ENCODE assay signal across 9 cellular contexts in genomic region chr12:57936513-57936883, GRCh38. TPM values are rescaled to one million over a fixed set of nuclear protein-coding genes. Genes with fewer than 3 reads are reported as not detected.
A peak's percentile ranks its signal among the peaks of the same experiment; 100 is the strongest.
DNase-seq lines count a peak whose midpoint lies in the region; ATAC-seq and TF ChIP-seq lines count a peak whose summit lies in the region.
"Had no signal": no experiment of that assay in that cellular context is flagged by ENCODE, and none has a peak within 500 bp of the region (broad histone marks: within the 10 kb centered on the region; RNA-seq: fewer than 3 reads in every experiment).

No MANE protein-coding gene starts in this region.

- peaks cover 20 to 21% of the 10 kb centered on the region in 2 experiments for H3K4me1 Mint-ChIP-seq in H9

- H3K36me3 Mint-ChIP-seq in H9 (ENCODE audit: insufficient read depth in 1 of 3, low read depth in 3 of 3): no peaks in the 10 kb centered on the region; a peak in 2 of 7 replicates

- peaks cover 47% of the 10 kb centered on the region for H3K27me3 Mint-ChIP-seq in H9 (ENCODE audit: low read depth)

- no peaks in the 10 kb centered on the region for H3K9me3 ChIP-seq in H9 (ENCODE audit: control insufficient read depth, low read depth, low read length)
- no peaks in the 10 kb centered on the region for H3K9me3 ChIP-seq in SK-N-MC (ENCODE audit: low read depth, low read length)

- H2BK15ac ChIP-seq in H9 (ENCODE audit: low read depth, low read length): no peak overlapping the region

- no peak overlapping the region for H2AK5ac ChIP-seq in H9 (ENCODE audit: insufficient read length, low read length)

- H3K27ac Mint-ChIP-seq in H9: no peak overlapping the region

- no peak overlapping the region for H2BK120ac ChIP-seq in H9 (ENCODE audit: low read depth, low read length, poor library complexity, severe bottlenecking)

- H2BK20ac ChIP-seq in H9 (ENCODE audit: low read depth, low read length, poor library complexity, severe bottlenecking): no peak overlapping the region

- no peak overlapping the region for H2BK12ac ChIP-seq in H9 (ENCODE audit: insufficient read length, low read depth, low read length)

- H3K79me2 ChIP-seq in H9 (ENCODE audit: insufficient read depth, low read length): no peaks in the 10 kb centered on the region

- DNase-seq in H9: no peak
- DNase-seq in SK-N-MC (ENCODE audit: low read depth, low spot score): no peak
- no peak for DNase-seq in fibroblast of villous mesenchyme (ENCODE audit: low read depth)
- DNase-seq in skeletal muscle cell (ENCODE audit: low read depth): no peak
- DNase-seq in NCI-H446 (lab: John Stamatoyannopoulos, UW): no peak
- DNase-seq in LoVo (ENCODE audit: low spot score): no peak

- H3K23me2 ChIP-seq in H9 (ENCODE audit: insufficient read length, low read depth, low read length, poor library complexity, severe bottlenecking): peaks cover 9% of the 10 kb centered on the region

- H4K91ac ChIP-seq in H9 (ENCODE audit: insufficient read length, low read depth, low read length): no peak overlapping the region

- H3K4me3 Mint-ChIP-seq in H9: peak overlapping the region; percentile 43 to 67

- H3K27ac ChIP-seq in H9 (ENCODE audit: insufficient read length, low read depth, low read length) (no peak overlapping the region), SK-N-MC (no peak overlapping the region)
- H3K27ac ChIP-seq: epithelial cell of prostate had no signal

- no peak overlapping the region for H3K23ac ChIP-seq in H9 (ENCODE audit: insufficient read length, low read depth, low read length)

- H3K56ac ChIP-seq in H9 (ENCODE audit: insufficient read length, low read depth, low read length): no peak overlapping the region

- H4K8ac ChIP-seq in H9 (replicated peaks; ENCODE audit: insufficient read length, low read depth, low read length): no peak overlapping the region

- no peaks in the 10 kb centered on the region for H3K36me3 ChIP-seq in SK-N-MC (ENCODE audit: insufficient read depth, low read length)

- H4K5ac ChIP-seq in H9 (ENCODE audit: insufficient read length, low read depth, low read length): no peak overlapping the region

- peak overlapping the region; percentile 64 for H3K4me2 ChIP-seq in H9 (ENCODE audit: insufficient read depth, insufficient read length, low read length)

- no peak overlapping the region for H3K14ac ChIP-seq in H9 (ENCODE audit: insufficient read depth, low read length)

- H4K20me1 ChIP-seq in H9 (ENCODE audit: control insufficient read depth, insufficient read depth, insufficient read length): no peaks in the 10 kb centered on the region

- H3K79me1 ChIP-seq in H9 (ENCODE audit: insufficient read depth, low read depth, low read length, poor library complexity, severe bottlenecking): no peaks in the 10 kb centered on the region

- TF ChIP-seq CTCF in H9 (conservative IDR thresholded peaks at IDR 0.05) (no peak), fibroblast of villous mesenchyme (IDR thresholded peaks at IDR 0.05; ENCODE audit: insufficient read depth, low read depth, low read length) (no peak)

- no peaks in the 10 kb centered on the region for H3K9me3 Mint-ChIP-seq in H9

- no peak overlapping the region for H3K18ac ChIP-seq in H9 (ENCODE audit: insufficient read length, low read depth, low read length)

- ATAC-seq in GM19395 (IDR thresholded peaks at IDR 0.05; ENCODE audit: unreplicated experiment) (no peak), HG03159 (IDR thresholded peaks at IDR 0.05; ENCODE audit: unreplicated experiment) (no peak)

- no CpG with 5 or more reads among the region's 3 CpGs for WGBS in H9 (ENCODE audit: extremely low coverage, insufficient read length, low lambda C conversion rate)

- H3K4me1 ChIP-seq in H9 (ENCODE audit: insufficient read depth, low read length): no peaks in the 10 kb centered on the region

- no peaks in the 10 kb centered on the region for H3K27me3 ChIP-seq in H9 (ENCODE audit: insufficient read depth, low read length)

- H3K9ac ChIP-seq in H9 (ENCODE audit: extremely low read depth, insufficient read length, low read length): no peak overlapping the region
- peak overlapping the region; percentile 74 for H3K9ac ChIP-seq in SK-N-MC (ENCODE audit: insufficient read length)

- no peak overlapping the region for H3K4ac ChIP-seq in H9 (ENCODE audit: low read depth, low read length)

- no peak overlapping the region for H2AFZ ChIP-seq in H9 (ENCODE audit: low read length)

- H3T11ph ChIP-seq in H9 (ENCODE audit: low read length): no peak overlapping the region

- H3K4me3 ChIP-seq in SK-N-MC (peak overlapping the region; percentile 80), fibroblast of villous mesenchyme (ENCODE audit: low read depth, low read length) (peak overlapping the region; percentile 81), skeletal muscle cell (ENCODE audit: low read depth, low read length) (peak overlapping the region; percentile 67)

- no peak overlapping the region for H2BK5ac ChIP-seq in H9 (ENCODE audit: insufficient read length, low read length)

RNA-seq across cellular contexts. Expression of gene ATP23, which starts 4.9 kb away (rescaled TPM):
- total RNA-seq in H9 (2021) (4.7 and 5.1 TPM in 2 replicates), fibroblast of villous mesenchyme (7.1 and 9.9 TPM in 2 replicates)
